ENCODE assay signal across 34 cellular contexts in the genomic region with DNA sequence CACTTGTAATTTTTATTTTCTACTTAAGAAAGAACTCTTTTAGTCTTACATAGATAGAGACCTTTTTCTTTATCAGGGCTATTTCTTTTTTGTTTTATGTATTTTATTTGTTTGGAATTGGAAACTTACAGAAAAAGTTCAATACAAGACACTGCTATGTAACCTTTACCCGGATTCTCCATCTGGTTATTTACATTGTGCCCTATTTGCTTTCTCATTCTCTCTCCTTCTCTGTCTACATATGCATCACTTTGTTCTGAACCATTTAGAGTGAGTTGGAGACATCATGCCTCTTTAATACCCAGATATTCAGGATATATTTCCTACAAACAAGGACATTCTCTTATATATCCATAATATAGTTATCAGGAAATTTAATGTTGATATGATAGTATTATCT. TPM values are rescaled to one million over a fixed set of nuclear protein-coding genes. Genes with fewer than 3 reads are reported as not detected.
"Had no signal": no experiment of that assay in that cellular context is flagged by ENCODE, and none has a peak within 500 bp of the region (broad histone marks: within the 10 kb centered on the region; RNA-seq: fewer than 3 reads in every experiment).

No MANE protein-coding gene starts in this region.

- H3K36me3 ChIP-seq: adrenal gland, brain microvascular endothelial cell, breast epithelium had no signal

- H3K9me3 ChIP-seq: adrenal gland, body of pancreas, breast epithelium had no signal

- FAIRE-seq: astrocyte had no signal

- H3K4me3 ChIP-seq: adrenal gland, body of pancreas, breast epithelium had no signal

- H3K27ac ChIP-seq: adrenal gland, body of pancreas, brain microvascular endothelial cell, breast epithelium, VCaP had no signal

- DNase-seq: activated B cell treated with CpG ODN at 0.5 μM for 24 hours; activated CD4-positive, alpha-beta memory T cell treated with anti-CD3 and anti-CD28 coated beads for 36 hours; activated CD4-positive, alpha-beta T cell treated with anti-CD3 and anti-CD28 coated beads for 4 hours; activated CD4-positive, alpha-beta T cell treated with anti-CD3 and anti-CD28 coated beads, Interleukin-2, amount 10 ng/mL, durations not matched to agents 24 days and 14 days; activated CD4-positive, alpha-beta T cell treated with anti-CD3 and anti-CD28 coated beads, Interleukin-2, amount 50 U/mL, for 1 hour; activated CD4-positive, alpha-beta T cell treated with anti-CD3 and anti-CD28 coated beads, Interleukin-2, amount 50 U/mL, for 4 hours; activated CD4-positive, CD25-positive, alpha-beta regulatory T cell treated with anti-CD3 and anti-CD28 coated beads, Interleukin-2, amount 50 U/mL, for 72 hours; activated CD8-positive, alpha-beta memory T cell treated with anti-CD3 and anti-CD28 coated beads, Interleukin-2, amount 50 U/mL, for 4 hours; activated CD8-positive, alpha-beta T cell treated with anti-CD3 and anti-CD28 coated beads for 36 hours; activated effector memory CD4-positive, alpha-beta T cell treated with anti-CD3 and anti-CD28 coated beads, Interleukin-2, amount 50 U/mL, for 16 hours; activated gamma-delta T cell treated with Interleukin-2 at 50 U/mL for 16 hours; activated naive CD4-positive, alpha-beta T cell; activated naive CD4-positive, alpha-beta T cell treated with anti-CD3 and anti-CD28 coated beads for 36 hours; activated naive CD4-positive, alpha-beta T cell treated with anti-CD3 and anti-CD28 coated beads, Interleukin-2, amount 50 U/mL, for 16 hours; activated naive CD8-positive, alpha-beta T cell treated with anti-CD3 and anti-CD28 coated beads for 36 hours; activated T-cell treated with anti-CD3 and anti-CD28 coated beads for 4 hours; activated T-cell treated with anti-CD3 and anti-CD28 coated beads, Interleukin-2, amount 50 U/mL, for 1 hour; activated T-cell treated with anti-CD3 and anti-CD28 coated beads, Interleukin-2, amount 50 U/mL, for 4 hours; activated T-cell treated with anti-CD3 and anti-CD28 coated beads, Interleukin-2, amount 50 U/mL, for 72 hours; adrenal gland; amniotic stem cell; aorta; body of pancreas; brain microvascular endothelial cell; central memory CD4-positive, alpha-beta T cell; T-helper 2 cell; T-helper 9 cell had no signal

- H3K27me3 ChIP-seq: adrenal gland, body of pancreas, brain microvascular endothelial cell, breast epithelium had no signal

- H3K4me1 ChIP-seq: adrenal gland, body of pancreas, breast epithelium had no signal

- ATAC-seq: activated CD8-positive, alpha-beta T cell treated with anti-CD3 and anti-CD28 coated beads for 36 hours; activated naive CD4-positive, alpha-beta T cell treated with anti-CD3 and anti-CD28 coated beads, Interleukin-2, amount 50 U/mL, for 72 hours; activated T-cell treated with anti-CD3 and anti-CD28 coated beads, Interleukin-2, amount 50 U/mL, for 4 hours; activated T-cell treated with anti-CD3 and anti-CD28 coated beads, Interleukin-2, amount 50 U/mL, for 72 hours; activated T-helper 17 cell treated with anti-CD3 and anti-CD28 coated beads, Interleukin-2, amount 50 U/mL, for 72 hours; body of pancreas had no signal

RNA-seq across cellular contexts. Expression of a gene that starts 18.3 kb away (rescaled TPM):
- total RNA-seq: activated CD4-positive, alpha-beta T cell treated with anti-CD3 and anti-CD28 coated beads, Interleukin-2, amount 10 ng/mL, durations not matched to agents 24 days and 14 days; activated T-helper 1 cell treated with anti-CD3 and anti-CD28 coated beads, Interleukin-12 subunit alpha, Interleukin-12 subunit beta, Interleukin-2, Interleukin-4 antibody, amounts not matched to agents 30 ng/mL and 10 ng/mL and 1 ng/mL, durations not matched to agents 14 hours and 24 hours and 36 hours; activated T-helper 17 cell treated with anti-CD3 and anti-CD28 coated beads, Interleukin-2, amount 50 U/mL, for 72 hours; aorta; cardiac septum had no signal
- polyA plus RNA-seq: aorta had no signal
